10 cellular contexts compared by ENCODE assay signal in genomic region chr7:107971613-107972012, GRCh38. TPM values are rescaled to one million over a fixed set of nuclear protein-coding genes. Genes with fewer than 3 reads are reported as not detected.
DNase-seq lines count a peak whose midpoint lies in the region; ATAC-seq and TF ChIP-seq lines count a peak whose summit lies in the region.
"Had no signal": no experiment of that assay in that cellular context is flagged by ENCODE, and none has a peak within 500 bp of the region (broad histone marks: within the 10 kb centered on the region; RNA-seq: fewer than 3 reads in every experiment).

No MANE protein-coding gene starts in this region.

- H3K27me3 ChIP-seq in lung (ENCODE audit: control insufficient read depth, insufficient read depth) (no peaks in the 10 kb centered on the region), subcutaneous abdominal adipose tissue (ENCODE audit: control insufficient read depth in 5 of 5, insufficient read depth in 4 of 5, low read length in 5 of 5) (no peaks in the 10 kb centered on the region)

- H3K9me3 Mint-ChIP-seq in endothelial cell (ENCODE audit: unreplicated experiment) = no peaks in the 10 kb centered on the region
- H3K9me3 Mint-ChIP-seq: T-helper 1 cell treated with Interleukin-12 subunit alpha and Interleukin-12 subunit beta and Interleukin-4 antibody, amounts not matched to agents 30 μg/mL and 1 μg/mL, for 36 hours had no signal

- H3K9ac ChIP-seq in subcutaneous abdominal adipose tissue (ENCODE audit: low read length in 5 of 5) = peak overlapping the region in 3 of 5 donors; percentile 14 to 69 (median 16)

- peak; percentile 45 for ATAC-seq in lung (ENCODE audit: insufficient read depth, low FRiP score)
- no peak for ATAC-seq in HG03095 (IDR thresholded peaks at IDR 0.05; ENCODE audit: unreplicated experiment)

- peak overlapping the region; percentile 31 for H3K4me3 Mint-ChIP-seq in endothelial cell (ENCODE audit: unreplicated experiment)
- H3K4me3 Mint-ChIP-seq: T-helper 1 cell treated with Interleukin-12 subunit alpha and Interleukin-12 subunit beta and Interleukin-4 antibody, amounts not matched to agents 30 μg/mL and 1 μg/mL, for 36 hours had no signal

- H3K4me3 ChIP-seq in lung (no peak overlapping the region), subcutaneous abdominal adipose tissue (ENCODE audit: low read depth in 1 of 5, low read length in 5 of 5) (no peak overlapping the region)

- no peaks in the 10 kb centered on the region for H3K4me1 Mint-ChIP-seq in endothelial cell (ENCODE audit: unreplicated experiment)

- H3K9me3 ChIP-seq in lung (ENCODE audit: control insufficient read depth in 2 of 2, insufficient read depth in 1 of 2, low read length in 1 of 2) (no peaks in the 10 kb centered on the region), subcutaneous abdominal adipose tissue (ENCODE audit: control insufficient read depth in 5 of 5, low read length in 5 of 5) (no peaks in the 10 kb centered on the region)

- H3K27ac Mint-ChIP-seq in endothelial cell (ENCODE audit: unreplicated experiment) = no peak overlapping the region
- H3K27ac Mint-ChIP-seq: T-helper 1 cell treated with Interleukin-12 subunit alpha and Interleukin-12 subunit beta and Interleukin-4 antibody, amounts not matched to agents 30 μg/mL and 1 μg/mL, for 36 hours had no signal

- WGBS in lung, 2 donors = 33 to 52% methylated on average over 1 of the region's 1 CpG

- TF ChIP-seq CTCF in endothelial cell (IDR thresholded peaks at IDR 0.05; ENCODE audit: unreplicated experiment) = no peak
- TF ChIP-seq CTCF in lung (IDR thresholded peaks at IDR 0.05; ENCODE audit: control extremely low read depth, extremely low read depth) = no peak

- H3K36me3 ChIP-seq in lung (ENCODE audit: control insufficient read depth in 2 of 2, insufficient read depth in 2 of 2, low read length in 2 of 2) = peaks cover 0 to 2% of the 10 kb centered on the region in 2 donors
- peaks cover 9 to 35% (median 21%) of the 10 kb centered on the region in 5 donors for H3K36me3 ChIP-seq in subcutaneous abdominal adipose tissue (ENCODE audit: control insufficient read depth in 5 of 5, insufficient read depth in 5 of 5, low read length in 5 of 5)

- peaks cover 6% of the 10 kb centered on the region for H3K27me3 Mint-ChIP-seq in endothelial cell (ENCODE audit: unreplicated experiment)

- H3K4me1 ChIP-seq in lung (ENCODE audit: control insufficient read depth in 2 of 2, insufficient read depth in 2 of 2, low read length in 2 of 2) (peaks cover 2 to 21% of the 10 kb centered on the region in 2 donors), subcutaneous abdominal adipose tissue (ENCODE audit: control insufficient read depth in 5 of 5, insufficient read depth in 5 of 5, low read length in 5 of 5) (peaks cover 16 to 71% (median 44%) of the 10 kb centered on the region in 5 donors)

- peaks cover 61% of the 10 kb centered on the region for H3K36me3 Mint-ChIP-seq in endothelial cell (ENCODE audit: low read depth, unreplicated experiment)

- DNase-seq in NCI-H226 (peak; percentile 64), endothelial cell (ENCODE audit: low spot score) (no peak), lung (ENCODE audit: low spot score) (no peak), H4 (ENCODE audit: low spot score) (no peak), hypothalamus (lab: John Stamatoyannopoulos, UW) (no peak), T-helper 1 cell (no peak)
- DNase-seq: central memory CD4-positive, alpha-beta T cell had no signal

- peak overlapping the region in 1 of 2 donors; percentile 77 for H3K27ac ChIP-seq in lung (ENCODE audit: low read depth in 1 of 2, low read length in 1 of 2)
- H3K27ac ChIP-seq in subcutaneous abdominal adipose tissue (ENCODE audit: low read depth, low read length) = peak overlapping the region; percentile 86

RNA-seq across cellular contexts. Expression of gene LAMB1, which starts 31.3 kb away (rescaled TPM):
- 453 TPM for total RNA-seq in endothelial cell (ENCODE audit: unreplicated experiment)
- total RNA-seq in lung = 100 to 1,000 TPM; 244 to 285 TPM
- 100 to 1,000 TPM in 1 of 2 donors, 10 to 100 TPM in 1; 95.9 to 103 TPM for polyA plus RNA-seq in lung
- total RNA-seq in H4 (2014; rRNA removed; shearing (Covaris generic)) = 128 and 140 TPM in 2 replicates
